17 cellular contexts compared by ENCODE assay signal in genomic region chr14:92534863-92535654, GRCh38. TPM values are rescaled to one million over a fixed set of nuclear protein-coding genes. Genes with fewer than 3 reads are reported as not detected.
DNase-seq lines count a peak whose midpoint lies in the region; ATAC-seq, FAIRE-seq and TF ChIP-seq lines count a peak whose summit lies in the region.
"Had no signal": no experiment of that assay in that cellular context is flagged by ENCODE, and none has a peak within 500 bp of the region (broad histone marks: within the 10 kb centered on the region; RNA-seq: fewer than 3 reads in every experiment).

No MANE protein-coding gene starts in this region.

- DNase-seq in activated CD4-positive, alpha-beta T cell treated with anti-CD3 and anti-CD28 coated beads, Interleukin-2, amount 10 ng/mL, durations not matched to agents 7 days and 5 days: peak; percentile 31
- DNase-seq in activated CD4-positive, alpha-beta T cell treated with anti-CD3 and anti-CD28 coated beads, Interleukin-2, amount 50 U/mL, for 4 hours: no peak
- peak in 2 of 3 donors; percentile 39 to 61 for DNase-seq in Peyer's patch
- no peak for DNase-seq in K562 (ENCODE audit: extremely low read depth in 1 of 4, low spot score in 3 of 4)
- peak; percentile 71 for DNase-seq in small intestine
- DNase-seq in NCI-H2081 (lab: John Stamatoyannopoulos, UW): no peak
- no peak for DNase-seq in H7
- DNase-seq: DMS153, foreskin keratinocyte, GOT3, NCI-H526 treated with DMSO at 0.1 percent for 48 hours, right cardiac atrium, Right ventricle myocardium superior, upper lobe of left lung had no signal

- 0% methylated on average over 12 of the region's 17 CpGs for WGBS in K562 (ENCODE audit: insufficient coverage, low coverage, missing lambda C conversion rate)
- 6 to 38% (median 17%) methylated on average over 17 of the region's 17 CpGs for WGBS in small intestine, 3 donors

- peaks cover 12 to 45% (median 13%) of the 10 kb centered on the region in 4 donors for H3K4me1 ChIP-seq in Peyer's patch
- no peaks in the 10 kb centered on the region for H3K4me1 ChIP-seq in K562 (replicated peaks in 1 of 2; ENCODE audit: control insufficient read depth in 2 of 2, insufficient read depth in 2 of 2, low read length in 2 of 2)
- H3K4me1 ChIP-seq in small intestine (ENCODE audit: control insufficient read depth in 2 of 2, insufficient read depth in 1 of 2, low read depth in 1 of 2, low read length in 1 of 2): peaks cover 16 to 21% of the 10 kb centered on the region in 2 donors

- H3K9ac ChIP-seq in K562 (ENCODE audit: insufficient read depth in 1 of 2, low read depth in 2 of 2, low read length in 2 of 2): no peak overlapping the region

- no peaks in the 10 kb centered on the region for H3K9me1 ChIP-seq in K562 (ENCODE audit: control insufficient read depth, insufficient read depth, low read length)

- no peak for ATAC-seq in K562
- ATAC-seq in HG03196 (IDR thresholded peaks at IDR 0.05; ENCODE audit: unreplicated experiment): no peak
- ATAC-seq: foreskin keratinocyte, right cardiac atrium, WTC11 had no signal

- POLR2A ChIA-PET in activated CD4-positive, alpha-beta T cell treated with anti-CD3 and anti-CD28 coated beads, Interleukin-2, amount 10 ng/mL, durations not matched to agents 7 days and 5 days (lab: Charles Lee): no interaction called here
- POLR2A ChIA-PET in K562 (lab: Yijun Ruan, JAX): interaction anchor here (0.7 kb wide), 2 partner anchors 32 to 387 kb away, joined by 3 read pairs; no protein-coding TSS in a partner anchor

- H3K27me3 Mint-ChIP-seq in activated CD4-positive, alpha-beta T cell treated with anti-CD3 and anti-CD28 coated beads, Interleukin-2, amount 10 ng/mL, durations not matched to agents 7 days and 5 days: peaks cover 1% of the 10 kb centered on the region

- peak overlapping the region; percentile 28 for H3K4me3 Mint-ChIP-seq in activated CD4-positive, alpha-beta T cell treated with anti-CD3 and anti-CD28 coated beads, Interleukin-2, amount 10 ng/mL, durations not matched to agents 7 days and 5 days
- H3K4me3 Mint-ChIP-seq: WTC11 had no signal

- no peaks in the 10 kb centered on the region for H3K9me3 ChIP-seq in Peyer's patch
- H3K9me3 ChIP-seq in K562 (replicated peaks; ENCODE audit: control insufficient read depth, insufficient read depth, low read depth, low read length): no peaks in the 10 kb centered on the region
- H3K9me3 ChIP-seq in small intestine (ENCODE audit: control insufficient read depth, low read depth): no peaks in the 10 kb centered on the region
- H3K9me3 ChIP-seq: upper lobe of left lung had no signal

- H2AFZ ChIP-seq in K562 (ENCODE audit: low read depth, low read length): no peak overlapping the region

- H3K79me2 ChIP-seq in K562 (ENCODE audit: control insufficient read depth, insufficient read depth, low read length): no peaks in the 10 kb centered on the region

- TF ChIP-seq POLR2A in Peyer's patch (IDR thresholded peaks at IDR 0.05): no peak
- no peak for TF ChIP-seq POLR2A in K562 (conservative IDR thresholded peaks at IDR 0.05)

- no peaks in the 10 kb centered on the region for H4K20me1 ChIP-seq in K562 (replicated peaks; ENCODE audit: control insufficient read depth, insufficient read depth, low read length)

- no peak for TF ChIP-seq EP300 in K562 (IDR thresholded peaks at IDR 0.05; ENCODE audit: low read length)

- peaks cover 59% of the 10 kb centered on the region for H3K4me1 Mint-ChIP-seq in activated CD4-positive, alpha-beta T cell treated with anti-CD3 and anti-CD28 coated beads, Interleukin-2, amount 10 ng/mL, durations not matched to agents 7 days and 5 days

- CTCF ChIA-PET in activated CD4-positive, alpha-beta T cell treated with anti-CD3 and anti-CD28 coated beads, Interleukin-2, amount 10 ng/mL, durations not matched to agents 7 days and 5 days (lab: Charles Lee): interaction anchor here (0.6 to 1.1 kb wide), 3 partner anchors 9 to 415 kb away, joined by 3 to 4 read pairs (median 3); no protein-coding TSS in a partner anchor
- CTCF ChIA-PET in K562 (lab: Yijun Ruan, JAX; ENCODE audit: low intra/inter-chr PET ratio): interaction anchor here (0.7 kb wide), 1 partner anchor 22 kb away, joined by 3 read pairs; no protein-coding TSS in a partner anchor

- BruUV-seq in K562 (replicated peaks; lab: Mats Ljungman, UMichigan): no TSS peak

- no peaks in the 10 kb centered on the region for H3K27me3 ChIP-seq in Peyer's patch
- H3K27me3 ChIP-seq in K562 (ENCODE audit: control insufficient read depth in 2 of 2, insufficient read depth in 2 of 2, low read length in 2 of 2): peaks cover 0 to 16% of the 10 kb centered on the region in 2 experiments; a peak in 1 of 5 replicates
- no peaks in the 10 kb centered on the region for H3K27me3 ChIP-seq in small intestine (ENCODE audit: control insufficient read depth in 2 of 2, insufficient read depth in 2 of 2, low read length in 2 of 2)
- H3K27me3 ChIP-seq in H7 (ENCODE audit: control insufficient read depth, insufficient read depth, low read length): no peaks in the 10 kb centered on the region
- H3K27me3 ChIP-seq: foreskin keratinocyte, upper lobe of left lung had no signal

- H3K27ac Mint-ChIP-seq in activated CD4-positive, alpha-beta T cell treated with anti-CD3 and anti-CD28 coated beads, Interleukin-2, amount 10 ng/mL, durations not matched to agents 7 days and 5 days: peak overlapping the region; percentile 79
- H3K27ac Mint-ChIP-seq: WTC11 had no signal

- H3K4me3 ChIP-seq in Peyer's patch: no peak overlapping the region
- H3K4me3 ChIP-seq in K562: no peak overlapping the region
- H3K4me3 ChIP-seq in small intestine (ENCODE audit: low read depth in 1 of 2, low read length in 2 of 2): no peak overlapping the region
- no peak overlapping the region for H3K4me3 ChIP-seq in H7 (ENCODE audit: insufficient read depth, low read depth, low read length)
- H3K4me3 ChIP-seq: upper lobe of left lung had no signal

- peak overlapping the region in 3 of 4 donors; percentile 16 to 49 (median 20) for H3K27ac ChIP-seq in Peyer's patch
- H3K27ac ChIP-seq in K562 (ENCODE audit: extremely low read depth, low read depth, low read length): no peak overlapping the region
- H3K27ac ChIP-seq in small intestine (ENCODE audit: low read depth in 1 of 2, low read length in 1 of 2): peak overlapping the region in 1 of 2 donors; percentile 69
- H3K27ac ChIP-seq: foreskin keratinocyte had no signal

- intact Hi-C loops in K562 (cut with micrococcal nuclease): no loop called here

- H3K36me3 Mint-ChIP-seq in activated CD4-positive, alpha-beta T cell treated with anti-CD3 and anti-CD28 coated beads, Interleukin-2, amount 10 ng/mL, durations not matched to agents 7 days and 5 days (ENCODE audit: low read depth): peaks cover 5% of the 10 kb centered on the region
- H3K36me3 Mint-ChIP-seq: WTC11 had no signal

- FAIRE-seq in K562 (lab: Jason Lieb, UNC): no peak
- FAIRE-seq in small intestine (lab: Jason Lieb, UNC): no peak

- no peaks in the 10 kb centered on the region for H3K36me3 ChIP-seq in Peyer's patch
- H3K36me3 ChIP-seq in K562 (ENCODE audit: control insufficient read depth, insufficient read depth, low read length): no peaks in the 10 kb centered on the region
- H3K36me3 ChIP-seq in small intestine (ENCODE audit: control insufficient read depth in 2 of 2, insufficient read depth in 2 of 2, low read length in 2 of 2): no peaks in the 10 kb centered on the region
- H3K36me3 ChIP-seq in H7 (replicated peaks; ENCODE audit: control insufficient read depth, insufficient read depth, low read length): no peaks in the 10 kb centered on the region
- H3K36me3 ChIP-seq: upper lobe of left lung had no signal

- in situ Hi-C loops in K562 (cut with MboI): no loop called here

- H3K4me2 ChIP-seq in K562 (ENCODE audit: insufficient read depth, low read length): no peak overlapping the region

- TF ChIP-seq CTCF in Peyer's patch (IDR thresholded peaks at IDR 0.05) (no peak), K562 (IDR thresholded peaks at IDR 0.05 in 2 of 3, conservative IDR thresholded peaks at IDR 0.05 in 1 of 3; ENCODE audit: insufficient read depth in 2 of 3, low read depth in 1 of 3, low read length in 3 of 3) (no peak)

- peaks cover 2% of the 10 kb centered on the region for H3K9me3 Mint-ChIP-seq in activated CD4-positive, alpha-beta T cell treated with anti-CD3 and anti-CD28 coated beads, Interleukin-2, amount 10 ng/mL, durations not matched to agents 7 days and 5 days
- H3K9me3 Mint-ChIP-seq: WTC11 had no signal

- no peak for TF ChIP-seq RAD21 in K562 (CRISPR knock-in tag; conservative IDR thresholded peaks at IDR 0.05 in 1 of 2, IDR thresholded peaks at IDR 0.05 in 1 of 2)

TF ChIP-seq in K562, 482 proteins besides CTCF, POLR2A, EP300 and RAD21:
- TF ChIP-seq RBM14 (IDR thresholded peaks at IDR 0.05; ENCODE audit: borderline replicate concordance, insufficient read depth, low read depth, low read length): no peak
- TF ChIP-seq SMARCB1 (IDR thresholded peaks at IDR 0.05; ENCODE audit: insufficient read length, low read depth): no peak
- peak; percentile 43; the same call in 1 of the 2 replicates for TF ChIP-seq BHLHE40 (IDR thresholded peaks at IDR 0.05; ENCODE audit: low read length)

RNA-seq across cellular contexts. Expression of gene RIN3, which starts 21.5 kb away (rescaled TPM):
- 10 to 100 TPM; 52.6 to 56.8 TPM for total RNA-seq in activated CD4-positive, alpha-beta T cell treated with anti-CD3 and anti-CD28 coated beads, Interleukin-2, amount 10 ng/mL, durations not matched to agents 7 days and 5 days
- total RNA-seq in Peyer's patch (10 to 100 TPM; 15.4 to 53.6 (median 39.7) TPM), K562 (2014; rRNA removed) (not detected in 2 replicates), K562 (2014; rRNA removed; fragmentation: Illumina TruSeq; extraction: Trizol) (not detected in 2 replicates), K562 (2015; rRNA removed; fragmentation: Illumina TruSeq; extraction: Trizol) (0.07 and 0.34 TPM in 2 replicates), K562 (2021) (0.38 and 0.49 TPM in 2 replicates)
- total RNA-seq in K562 (2011; cell fraction: chromatin; rRNA removed; ENCODE audit: low replicate concordance): 0.23 TPM in 1 of 2 replicates, not detected in the other
- total RNA-seq in K562 (2011; cell fraction: nucleolus; rRNA removed): not detected in 2 replicates
- not detected in 2 replicates for total RNA-seq in K562 (2011; cell fraction: nucleoplasm; rRNA removed)
- polyA plus RNA-seq in K562 (2011; rRNA removed) (0.01 and 0.61 TPM in 2 replicates), K562 (2014; fragmentation: Illumina TruSeq; extraction: Trizol) (0.09 and 0.10 TPM in 2 replicates), K562 (2014; fragmentation: Nextera tagmentation; extraction: Ambion mirVana) (not detected), K562 (2014; rRNA removed) (0.03 TPM in 1 of 2 replicates, not detected in the other), small intestine (10 to 100 TPM in 1 of 3 donors, 1 to 10 TPM in 2; 1.8 to 14.7 (median 9.5) TPM)
- polyA plus RNA-seq in K562 (2011; cell fraction: cytosol; rRNA removed): 0.07 and 0.38 TPM in 2 replicates
- 0.79 TPM in 1 of 2 replicates, not detected in the other for polyA plus RNA-seq in K562 (2011; cell fraction: nucleus; rRNA removed)
- polyA plus RNA-seq in K562 (2012): 0.17 and 0.42 TPM in 2 replicates
- polyA minus RNA-seq in K562 (2011; rRNA and poly(A)+ RNA removed): 1.4 TPM in 1 of 2 replicates, not detected in the other
- 2.4 TPM in 1 of 2 replicates, not detected in the other for polyA minus RNA-seq in K562 (2011; cell fraction: cytosol; rRNA and poly(A)+ RNA removed)
- 2.6 TPM in 1 of 2 replicates, not detected in the other for polyA minus RNA-seq in K562 (2011; cell fraction: nucleus; rRNA and poly(A)+ RNA removed)
- 0.15 and 0.76 TPM in 2 replicates for total RNA-seq in H7 (2014; rRNA removed; shearing (Covaris generic))
- total RNA-seq: HT-29 had no signal

Comparison
In these comparisons a context has a peak if more than half of its experiments do, and no peak if none do; other contexts are left out.
1. DNase-seq: peak in activated CD4-positive, alpha-beta T cell treated with anti-CD3 and anti-CD28 coated beads, Interleukin-2, amount 10 ng/mL, durations not matched to agents 7 days and 5 days (single experiment), Peyer's patch (2 of 3) and small intestine (single experiment); none in activated CD4-positive, alpha-beta T cell treated with anti-CD3 and anti-CD28 coated beads, Interleukin-2, amount 50 U/mL, for 4 hours (0 of 2), K562 (0 of 4), NCI-H2081 (0 of 2) and H7 (single experiment).